ENCODE assay signal across 2 cellular contexts in genomic region chr5:65530904-65531303, GRCh38.
A peak's percentile ranks its signal among the peaks of the same experiment; 100 is the strongest.
TF ChIP-seq lines count a peak whose summit lies in the region.

No MANE protein-coding gene starts in this region.

TF ChIP-seq in HepG2, 621 proteins besides CTCF, POLR2A, EP300 and RAD21 (continues in another document):
- TF ChIP-seq HES4 (CRISPR knock-in tag; IDR thresholded peaks at IDR 0.05; ENCODE audit: borderline replicate concordance) = no peak
- no peak for TF ChIP-seq ELK4 (CRISPR knock-in tag; IDR thresholded peaks at IDR 0.05; ENCODE audit: borderline replicate concordance)
- no peak for TF ChIP-seq TBP (CRISPR knock-in tag; IDR thresholded peaks at IDR 0.05)
- TF ChIP-seq ZBTB49 (CRISPR knock-in tag; IDR thresholded peaks at IDR 0.05; ENCODE audit: borderline replicate concordance) = no peak
- no peak for TF ChIP-seq SKIL (CRISPR knock-in tag; IDR thresholded peaks at IDR 0.05; ENCODE audit: borderline replicate concordance)
- TF ChIP-seq ZSCAN25 (CRISPR knock-in tag; IDR thresholded peaks at IDR 0.05) = no peak
- TF ChIP-seq FOSL2 (CRISPR knock-in tag; IDR thresholded peaks at IDR 0.05) = peak; percentile 25; the same call in 1 of the 2 replicates
- peak; percentile 87 for TF ChIP-seq ZNF121 (CRISPR knock-in tag; IDR thresholded peaks at IDR 0.05)
- TF ChIP-seq DR1 (CRISPR knock-in tag; IDR thresholded peaks at IDR 0.05) = no peak
- no peak for TF ChIP-seq ZHX2 (IDR thresholded peaks at IDR 0.05; ENCODE audit: low read depth)
- TF ChIP-seq ZHX2 (CRISPR knock-in tag; IDR thresholded peaks at IDR 0.05; ENCODE audit: borderline replicate concordance) = no peak
- TF ChIP-seq IRF9 (CRISPR knock-in tag; IDR thresholded peaks at IDR 0.05; ENCODE audit: borderline replicate concordance) = no peak

TF ChIP-seq in K562, 482 proteins besides CTCF, POLR2A, EP300 and RAD21:
- TF ChIP-seq ETV6 (IDR thresholded peaks at IDR 0.05; ENCODE audit: borderline replicate concordance in 1 of 2, low read depth in 2 of 2, low read length in 1 of 2) = no peak
- TF ChIP-seq ETV6 (CRISPR knock-in tag; IDR thresholded peaks at IDR 0.05; ENCODE audit: borderline replicate concordance) = no peak
- TF ChIP-seq HDAC2 (IDR thresholded peaks at IDR 0.05) = no peak
- TF ChIP-seq ZNF121 (CRISPR knock-in tag; conservative IDR thresholded peaks at IDR 0.05) = peak; percentile 42; the same call in 1 of the 2 replicates
- 0 out of 2 replicates have a peak, but pooled peaks have one; percentile 10 for TF ChIP-seq ATF3 (IDR thresholded peaks at IDR 0.05)
- no peak for TF ChIP-seq ATF3 (CRISPR knock-in tag; conservative IDR thresholded peaks at IDR 0.05)
